ENCODE assay signal across 31 cellular contexts in the genomic region with DNA sequence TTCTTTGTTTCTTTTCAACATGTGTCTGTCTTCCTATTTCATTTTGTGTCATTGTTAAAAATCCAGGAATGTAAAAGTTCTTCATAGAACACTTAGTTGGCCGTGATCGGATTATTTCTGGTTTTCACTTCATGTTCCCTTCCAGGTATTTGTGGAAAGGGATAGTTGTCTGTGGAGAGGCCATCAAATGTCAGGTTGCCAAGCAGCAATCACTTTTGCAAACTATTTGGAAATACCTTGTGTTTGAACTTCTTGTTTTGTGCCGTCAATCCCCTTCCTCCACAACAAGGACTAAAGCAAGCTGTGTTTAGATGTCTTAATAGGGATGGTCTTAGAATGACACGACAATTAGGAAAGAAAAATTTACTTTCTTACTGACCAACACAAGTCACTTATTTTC.
"Had no signal": no experiment of that assay in that cellular context is flagged by ENCODE, and none has a peak within 500 bp of the region (broad histone marks: within the 10 kb centered on the region; RNA-seq: fewer than 3 reads in every experiment).

No MANE protein-coding gene starts in this region.

- H3K36me3 ChIP-seq: brain microvascular endothelial cell, esophagus muscularis mucosa, gastrocnemius medialis, heart left ventricle had no signal

- H3K4me3 ChIP-seq: coronary artery, esophagus muscularis mucosa, gastrocnemius medialis, heart left ventricle had no signal

- H3K27me3 Mint-ChIP-seq: activated CD4-positive, alpha-beta memory T cell treated with anti-CD3 and anti-CD28 coated beads for 36 hours; activated CD4-positive, alpha-beta T cell treated with anti-CD3 and anti-CD28 coated beads for 36 hours; activated CD4-positive, alpha-beta T cell treated with anti-CD3 and anti-CD28 coated beads, Interleukin-2, amount 10 ng/mL, durations not matched to agents 24 days and 14 days; activated CD8-positive, alpha-beta memory T cell treated with anti-CD3 and anti-CD28 coated beads, Interleukin-2, amount 10 ng/mL, durations not matched to agents 7 days and 5 days; activated naive CD4-positive, alpha-beta T cell treated with anti-CD3 and anti-CD28 coated beads, Interleukin-2, amount 50 U/mL, for 24 hours; activated naive CD8-positive, alpha-beta T cell treated with anti-CD3 and anti-CD28 coated beads for 36 hours; central memory CD8-positive, alpha-beta T cell; dendritic cell treated with granulocyte-macrophage colony-stimulating factor and Interleukin-4, amounts not matched to agents 40 ng/mL and 50 ng/mL, for 4 days; effector memory CD8-positive, alpha-beta T cell had no signal

- H3K27me3 ChIP-seq: brain microvascular endothelial cell, esophagus muscularis mucosa, foreskin keratinocyte, gastrocnemius medialis, heart left ventricle had no signal

- H3K27ac ChIP-seq: brain microvascular endothelial cell, coronary artery, esophagus muscularis mucosa, foreskin keratinocyte, heart left ventricle had no signal

- H3K4me1 Mint-ChIP-seq: activated CD4-positive, alpha-beta T cell treated with anti-CD3 and anti-CD28 coated beads for 36 hours; activated CD4-positive, alpha-beta T cell treated with anti-CD3 and anti-CD28 coated beads, Interleukin-2, amount 10 ng/mL, durations not matched to agents 24 days and 14 days; activated CD8-positive, alpha-beta memory T cell treated with anti-CD3 and anti-CD28 coated beads, Interleukin-2, amount 10 ng/mL, durations not matched to agents 7 days and 5 days; activated naive CD4-positive, alpha-beta T cell treated with anti-CD3 and anti-CD28 coated beads, Interleukin-2, amount 50 U/mL, for 24 hours; activated naive CD8-positive, alpha-beta T cell treated with anti-CD3 and anti-CD28 coated beads for 36 hours; central memory CD8-positive, alpha-beta T cell had no signal

- H3K9me3 ChIP-seq: gastrocnemius medialis had no signal

- DNase-seq: activated CD4-positive, alpha-beta memory T cell treated with anti-CD3 and anti-CD28 coated beads for 36 hours; activated CD4-positive, alpha-beta T cell treated with anti-CD3 and anti-CD28 coated beads for 36 hours; activated CD4-positive, alpha-beta T cell treated with anti-CD3 and anti-CD28 coated beads, Interleukin-2, amount 10 ng/mL, durations not matched to agents 24 days and 14 days; activated CD4-positive, CD25-positive, alpha-beta regulatory T cell; activated CD4-positive, CD25-positive, alpha-beta regulatory T cell treated with anti-CD3 and anti-CD28 coated beads, Interleukin-2, amount 50 U/mL, for 72 hours; activated CD8-positive, alpha-beta memory T cell treated with anti-CD3 and anti-CD28 coated beads, Interleukin-2, amount 10 ng/mL, durations not matched to agents 7 days and 5 days; activated CD8-positive, alpha-beta memory T cell treated with anti-CD3 and anti-CD28 coated beads, Interleukin-2, amount 50 U/mL, for 4 hours; activated CD8-positive, alpha-beta T cell treated with anti-CD3 and anti-CD28 coated beads, Interleukin-2, amount 10 ng/mL, durations not matched to agents 7 days and 5 days; activated effector memory CD4-positive, alpha-beta T cell treated with anti-CD3 and anti-CD28 coated beads, Interleukin-2, amount 50 U/mL, for 16 hours; activated naive CD4-positive, alpha-beta T cell treated with anti-CD3 and anti-CD28 coated beads for 36 hours; activated naive CD8-positive, alpha-beta T cell treated with anti-CD3 and anti-CD28 coated beads for 36 hours; activated T-cell treated with anti-CD3 and anti-CD28 coated beads, Interleukin-2, amount 50 U/mL, for 1 hour; activated T-cell treated with anti-CD3 and anti-CD28 coated beads, Interleukin-2, amount 50 U/mL, for 48 hours; amniotic stem cell; anterior cingulate cortex; brain microvascular endothelial cell; effector CD4-positive, alpha-beta T cell; effector memory CD8-positive, alpha-beta T cell; erythroblast; foreskin keratinocyte; gastrocnemius medialis; glutamatergic neuron; heart left ventricle; T-helper 2 cell had no signal

- H3K4me3 Mint-ChIP-seq: activated CD4-positive, alpha-beta memory T cell treated with anti-CD3 and anti-CD28 coated beads for 36 hours; activated CD4-positive, alpha-beta T cell treated with anti-CD3 and anti-CD28 coated beads for 36 hours; activated CD4-positive, alpha-beta T cell treated with anti-CD3 and anti-CD28 coated beads, Interleukin-2, amount 10 ng/mL, durations not matched to agents 24 days and 14 days; activated CD8-positive, alpha-beta memory T cell treated with anti-CD3 and anti-CD28 coated beads, Interleukin-2, amount 10 ng/mL, durations not matched to agents 7 days and 5 days; activated CD8-positive, alpha-beta T cell treated with anti-CD3 and anti-CD28 coated beads, Interleukin-2, amount 10 ng/mL, durations not matched to agents 7 days and 5 days; activated naive CD4-positive, alpha-beta T cell treated with anti-CD3 and anti-CD28 coated beads for 36 hours; activated naive CD4-positive, alpha-beta T cell treated with anti-CD3 and anti-CD28 coated beads, Interleukin-2, amount 50 U/mL, for 24 hours; activated naive CD8-positive, alpha-beta T cell treated with anti-CD3 and anti-CD28 coated beads for 36 hours; activated T-helper 1 cell treated with anti-CD3 and anti-CD28 coated beads, Interleukin-12 subunit alpha, Interleukin-12 subunit beta, Interleukin-2, Interleukin-4 antibody, amounts not matched to agents 30 ng/mL and 10 ng/mL and 1 ng/mL, durations not matched to agents 14 hours and 24 hours and 36 hours; central memory CD8-positive, alpha-beta T cell; dendritic cell treated with granulocyte-macrophage colony-stimulating factor and Interleukin-4, amounts not matched to agents 40 ng/mL and 50 ng/mL, for 4 days; effector memory CD8-positive, alpha-beta T cell had no signal

- H3K4me1 ChIP-seq: esophagus muscularis mucosa, foreskin keratinocyte, gastrocnemius medialis, heart left ventricle had no signal

- ATAC-seq: activated CD4-positive, alpha-beta T cell treated with anti-CD3 and anti-CD28 coated beads for 36 hours; activated CD8-positive, alpha-beta memory T cell treated with anti-CD3 and anti-CD28 coated beads, Interleukin-2, amount 10 ng/mL, durations not matched to agents 7 days and 5 days; activated CD8-positive, alpha-beta T cell treated with anti-CD3 and anti-CD28 coated beads, Interleukin-2, amount 10 ng/mL, durations not matched to agents 7 days and 5 days; effector memory CD8-positive, alpha-beta T cell; foreskin keratinocyte; gastrocnemius medialis; heart left ventricle had no signal

- H3K36me3 Mint-ChIP-seq: activated CD4-positive, alpha-beta memory T cell treated with anti-CD3 and anti-CD28 coated beads for 36 hours; activated CD8-positive, alpha-beta memory T cell treated with anti-CD3 and anti-CD28 coated beads, Interleukin-2, amount 10 ng/mL, durations not matched to agents 7 days and 5 days; activated naive CD4-positive, alpha-beta T cell treated with anti-CD3 and anti-CD28 coated beads, Interleukin-2, amount 50 U/mL, for 24 hours; activated naive CD8-positive, alpha-beta T cell treated with anti-CD3 and anti-CD28 coated beads for 36 hours had no signal

- H3K27ac Mint-ChIP-seq: activated CD4-positive, alpha-beta memory T cell treated with anti-CD3 and anti-CD28 coated beads for 36 hours; activated CD4-positive, alpha-beta T cell treated with anti-CD3 and anti-CD28 coated beads for 36 hours; activated CD4-positive, alpha-beta T cell treated with anti-CD3 and anti-CD28 coated beads, Interleukin-2, amount 10 ng/mL, durations not matched to agents 24 days and 14 days; activated CD8-positive, alpha-beta memory T cell treated with anti-CD3 and anti-CD28 coated beads, Interleukin-2, amount 10 ng/mL, durations not matched to agents 7 days and 5 days; activated CD8-positive, alpha-beta T cell treated with anti-CD3 and anti-CD28 coated beads, Interleukin-2, amount 10 ng/mL, durations not matched to agents 7 days and 5 days; activated naive CD4-positive, alpha-beta T cell treated with anti-CD3 and anti-CD28 coated beads for 36 hours; activated naive CD4-positive, alpha-beta T cell treated with anti-CD3 and anti-CD28 coated beads, Interleukin-2, amount 50 U/mL, for 24 hours; activated naive CD8-positive, alpha-beta T cell treated with anti-CD3 and anti-CD28 coated beads for 36 hours; activated T-helper 1 cell treated with anti-CD3 and anti-CD28 coated beads, Interleukin-12 subunit alpha, Interleukin-12 subunit beta, Interleukin-2, Interleukin-4 antibody, amounts not matched to agents 30 ng/mL and 10 ng/mL and 1 ng/mL, durations not matched to agents 14 hours and 24 hours and 36 hours; activated T-helper 2 cell treated with anti-CD3 and anti-CD28 coated beads, Interferon-gamma antibody, Interleukin-2, Interleukin-4, amounts not matched to agents 10 μg/mL and 5 μg/mL and 100 μg/mL, durations not matched to agents 14 hours and 24 hours and 36 hours; dendritic cell treated with granulocyte-macrophage colony-stimulating factor and Interleukin-4, amounts not matched to agents 40 ng/mL and 50 ng/mL, for 4 days; effector memory CD8-positive, alpha-beta T cell had no signal
